9 cellular contexts compared by ENCODE assay signal in genomic region chr11:34154059-34154875, GRCh38. TPM values are rescaled to one million over a fixed set of nuclear protein-coding genes. Genes with fewer than 3 reads are reported as not detected.
A peak's percentile ranks its signal among the peaks of the same experiment; 100 is the strongest.
DNase-seq lines count a peak whose midpoint lies in the region; ATAC-seq and TF ChIP-seq lines count a peak whose summit lies in the region.
"Had no signal": no experiment of that assay in that cellular context is flagged by ENCODE, and none has a peak within 500 bp of the region (broad histone marks: within the 10 kb centered on the region; RNA-seq: fewer than 3 reads in every experiment).

No MANE protein-coding gene starts in this region.

- no peaks in the 10 kb centered on the region for H3K9me3 Mint-ChIP-seq in activated naive CD8-positive, alpha-beta T cell treated with anti-CD3 and anti-CD28 coated beads, Interleukin-2, amount 10 ng/mL, durations not matched to agents 7 days and 5 days
- no peaks in the 10 kb centered on the region for H3K9me3 Mint-ChIP-seq in activated naive CD8-positive, alpha-beta T cell treated with anti-CD3 and anti-CD28 coated beads, Interleukin-2, amount 50 U/mL, for 24 hours
- H3K9me3 Mint-ChIP-seq in activated B cell treated with CpG ODN at 0.5 μM for 24 hours: no peaks in the 10 kb centered on the region
- no peaks in the 10 kb centered on the region for H3K9me3 Mint-ChIP-seq in type B pancreatic cell
- no peaks in the 10 kb centered on the region for H3K9me3 Mint-ChIP-seq in activated naive CD4-positive, alpha-beta T cell treated with anti-CD3 and anti-CD28 coated beads, Interleukin-2, amount 50 U/mL, for 72 hours

- no peaks in the 10 kb centered on the region for H3K36me3 ChIP-seq in transverse colon

- no peaks in the 10 kb centered on the region for H3K27me3 Mint-ChIP-seq in activated naive CD8-positive, alpha-beta T cell treated with anti-CD3 and anti-CD28 coated beads, Interleukin-2, amount 10 ng/mL, durations not matched to agents 7 days and 5 days
- no peaks in the 10 kb centered on the region for H3K27me3 Mint-ChIP-seq in activated naive CD8-positive, alpha-beta T cell treated with anti-CD3 and anti-CD28 coated beads, Interleukin-2, amount 50 U/mL, for 24 hours
- H3K27me3 Mint-ChIP-seq in activated B cell treated with CpG ODN at 0.5 μM for 24 hours (no peaks in the 10 kb centered on the region), type B pancreatic cell (no peaks in the 10 kb centered on the region)

- H3K27ac Mint-ChIP-seq in activated naive CD8-positive, alpha-beta T cell treated with anti-CD3 and anti-CD28 coated beads, Interleukin-2, amount 10 ng/mL, durations not matched to agents 7 days and 5 days: peak overlapping the region; percentile 54
- no peak overlapping the region for H3K27ac Mint-ChIP-seq in activated naive CD8-positive, alpha-beta T cell treated with anti-CD3 and anti-CD28 coated beads, Interleukin-2, amount 50 U/mL, for 24 hours
- H3K27ac Mint-ChIP-seq in activated B cell treated with CpG ODN at 0.5 μM for 24 hours: peak overlapping the region; percentile 41
- H3K27ac Mint-ChIP-seq in type B pancreatic cell: no peak overlapping the region
- H3K27ac Mint-ChIP-seq in activated naive CD4-positive, alpha-beta T cell treated with anti-CD3 and anti-CD28 coated beads, Interleukin-2, amount 50 U/mL, for 72 hours: peak overlapping the region in 1 of 2 donors; percentile 2

- TF ChIP-seq CTCF in activated B cell treated with CpG ODN at 0.5 μM for 24 hours (IDR thresholded peaks at IDR 0.05) (no peak), transverse colon (IDR thresholded peaks at IDR 0.05) (no peak), type B pancreatic cell (conservative IDR thresholded peaks at IDR 0.05) (no peak)

- peaks cover 2% of the 10 kb centered on the region for H3K36me3 Mint-ChIP-seq in activated naive CD8-positive, alpha-beta T cell treated with anti-CD3 and anti-CD28 coated beads, Interleukin-2, amount 10 ng/mL, durations not matched to agents 7 days and 5 days
- peaks cover 8% of the 10 kb centered on the region for H3K36me3 Mint-ChIP-seq in activated naive CD8-positive, alpha-beta T cell treated with anti-CD3 and anti-CD28 coated beads, Interleukin-2, amount 50 U/mL, for 24 hours (ENCODE audit: low read depth)
- H3K36me3 Mint-ChIP-seq in activated B cell treated with CpG ODN at 0.5 μM for 24 hours (ENCODE audit: low read depth) (peaks cover 74% of the 10 kb centered on the region), type B pancreatic cell (peaks cover 5% of the 10 kb centered on the region)
- no peaks in the 10 kb centered on the region for H3K36me3 Mint-ChIP-seq in activated naive CD4-positive, alpha-beta T cell treated with anti-CD3 and anti-CD28 coated beads, Interleukin-2, amount 50 U/mL, for 72 hours

- peaks cover 0 to 16% (median 0%) of the 10 kb centered on the region in 4 donors for H3K4me1 ChIP-seq in transverse colon

- H3K4me1 Mint-ChIP-seq in activated naive CD8-positive, alpha-beta T cell treated with anti-CD3 and anti-CD28 coated beads, Interleukin-2, amount 10 ng/mL, durations not matched to agents 7 days and 5 days: peaks cover 14% of the 10 kb centered on the region
- peaks cover 23% of the 10 kb centered on the region for H3K4me1 Mint-ChIP-seq in activated naive CD8-positive, alpha-beta T cell treated with anti-CD3 and anti-CD28 coated beads, Interleukin-2, amount 50 U/mL, for 24 hours
- peaks cover 26% of the 10 kb centered on the region for H3K4me1 Mint-ChIP-seq in activated B cell treated with CpG ODN at 0.5 μM for 24 hours
- peaks cover 12% of the 10 kb centered on the region for H3K4me1 Mint-ChIP-seq in type B pancreatic cell (ENCODE audit: unreplicated experiment)

- peak overlapping the region in 1 of 4 donors; percentile 51 for H3K27ac ChIP-seq in transverse colon
- H3K27ac ChIP-seq: upper lobe of left lung had no signal

- intact Hi-C loops in activated B cell treated with CpG ODN at 0.5 μM for 24 hours (cut with micrococcal nuclease) (loop anchor here (1.0 kb wide), 1 partner anchor 205 kb away; no protein-coding TSS in a partner anchor), transverse colon (cut with DNase I; ENCODE audit: low total_unique reads) (no loop called here)

- no peaks in the 10 kb centered on the region for H3K9me3 ChIP-seq in transverse colon
- H3K9me3 ChIP-seq: upper lobe of left lung had no signal

- no peak overlapping the region for H3K4me3 Mint-ChIP-seq in activated naive CD8-positive, alpha-beta T cell treated with anti-CD3 and anti-CD28 coated beads, Interleukin-2, amount 10 ng/mL, durations not matched to agents 7 days and 5 days
- H3K4me3 Mint-ChIP-seq in activated naive CD8-positive, alpha-beta T cell treated with anti-CD3 and anti-CD28 coated beads, Interleukin-2, amount 50 U/mL, for 24 hours: no peak overlapping the region
- H3K4me3 Mint-ChIP-seq in activated B cell treated with CpG ODN at 0.5 μM for 24 hours (peak overlapping the region; percentile 19), type B pancreatic cell (no peak overlapping the region)

- H3K27me3 ChIP-seq in transverse colon: no peaks in the 10 kb centered on the region
- H3K27me3 ChIP-seq: upper lobe of left lung had no signal

- 75% methylated on average over 14 of the region's 16 CpGs; no CpG with 5 or more reads in 1 of the 2 donors for WGBS in transverse colon (ENCODE audit: low coverage in 1 of 2), 2 donors

- POLR2A ChIA-PET in activated naive CD8-positive, alpha-beta T cell treated with anti-CD3 and anti-CD28 coated beads, Interleukin-2, amount 10 ng/mL, durations not matched to agents 7 days and 5 days (lab: Charles Lee): interaction anchor here (0.5 kb wide), 1 partner anchor 33 kb away, joined by 4 read pairs; no protein-coding TSS in a partner anchor
- POLR2A ChIA-PET in activated B cell treated with CpG ODN at 0.5 μM for 24 hours (lab: Charles Lee): interaction anchor here (0.6 to 1.3 kb wide), 3 partner anchors 11 to 94 kb away, joined by 3 to 8 read pairs (median 3); no protein-coding TSS in a partner anchor

- CTCF ChIA-PET in activated B cell treated with CpG ODN at 0.5 μM for 24 hours (lab: Charles Lee): interaction anchor here (0.9 to 1.4 kb wide), 2 partner anchors 20 to 204 kb away, joined by 3 to 4 read pairs; partner anchors contain the start of gene ABTB2

- ATAC-seq in activated naive CD8-positive, alpha-beta T cell treated with anti-CD3 and anti-CD28 coated beads, Interleukin-2, amount 10 ng/mL, durations not matched to agents 7 days and 5 days (ENCODE audit: low read depth): no peak
- no peak for ATAC-seq in activated naive CD8-positive, alpha-beta T cell treated with anti-CD3 and anti-CD28 coated beads, Interleukin-2, amount 50 U/mL, for 24 hours
- ATAC-seq in HG03064 (IDR thresholded peaks at IDR 0.05; ENCODE audit: low read depth, unreplicated experiment) (peak; percentile 70), activated B cell treated with CpG ODN at 0.5 μM for 24 hours (ENCODE audit: low read depth) (peak; percentile 89)
- no peak for ATAC-seq in activated naive CD4-positive, alpha-beta T cell treated with anti-CD3 and anti-CD28 coated beads, Interleukin-2, amount 50 U/mL, for 72 hours

- in situ Hi-C loops in transverse colon (cut with MboI; ENCODE audit: low pct_ligation_motif_present in 1 of 4, low pct_unique_long_range_greater_than_20kb in 1 of 4, low sequenced_read_pairs in 3 of 4): loop anchor here in 3 of 4 donors (25.0 kb wide), 1 partner anchor 333 kb away; no protein-coding TSS in a partner anchor

- no peak for TF ChIP-seq POLR2A in transverse colon (IDR thresholded peaks at IDR 0.05)

- no peak for DNase-seq in activated naive CD8-positive, alpha-beta T cell treated with anti-CD3 and anti-CD28 coated beads, Interleukin-2, amount 10 ng/mL, durations not matched to agents 7 days and 5 days
- no peak for DNase-seq in activated naive CD8-positive, alpha-beta T cell treated with anti-CD3 and anti-CD28 coated beads, Interleukin-2, amount 50 U/mL, for 24 hours
- DNase-seq in activated B cell treated with CpG ODN at 0.5 μM for 24 hours (no peak), transverse colon (no peak), HCEC 1CT (no peak), type B pancreatic cell (ENCODE audit: extremely low spot score, unreplicated experiment) (no peak)
- DNase-seq in activated naive CD4-positive, alpha-beta T cell treated with anti-CD3 and anti-CD28 coated beads, Interleukin-2, amount 50 U/mL, for 72 hours (ENCODE audit: low spot score in 2 of 2): no peak

- no peak for TF ChIP-seq EP300 in transverse colon (IDR thresholded peaks at IDR 0.05; ENCODE audit: low read depth)

- H3K4me3 ChIP-seq in transverse colon: no peak overlapping the region
- H3K4me3 ChIP-seq: upper lobe of left lung had no signal

RNA-seq across cellular contexts. Expression of gene NAT10, which starts 48.8 kb away (rescaled TPM):
- total RNA-seq in activated naive CD8-positive, alpha-beta T cell treated with anti-CD3 and anti-CD28 coated beads, Interleukin-2, amount 10 ng/mL, durations not matched to agents 7 days and 5 days: 10 to 100 TPM; 72.7 to 76.3 TPM
- total RNA-seq in activated B cell treated with CpG ODN at 0.5 μM for 24 hours (107 and 120 TPM in 2 replicates), transverse colon (10 to 100 TPM; 16.0 to 40.6 (median 26.9) TPM), type B pancreatic cell (ENCODE audit: low replicate concordance) (46.9 and 63.5 TPM in 2 replicates)
- 100 to 1,000 TPM in 1 of 2 donors, 10 to 100 TPM in 1; 53.9 to 154 TPM for total RNA-seq in activated naive CD4-positive, alpha-beta T cell treated with anti-CD3 and anti-CD28 coated beads, Interleukin-2, amount 50 U/mL, for 72 hours

Comparison
In these comparisons a context has a peak if more than half of its experiments do, and no peak if none do; other contexts are left out.
1. H3K27ac Mint-ChIP-seq: peak in activated naive CD8-positive, alpha-beta T cell treated with anti-CD3 and anti-CD28 coated beads, Interleukin-2, amount 10 ng/mL, durations not matched to agents 7 days and 5 days (single experiment) and activated B cell treated with CpG ODN at 0.5 μM for 24 hours (single experiment); none in activated naive CD8-positive, alpha-beta T cell treated with anti-CD3 and anti-CD28 coated beads, Interleukin-2, amount 50 U/mL, for 24 hours (single experiment) and type B pancreatic cell (single experiment).
2. ATAC-seq: peak in HG03064 (single experiment) and activated B cell treated with CpG ODN at 0.5 μM for 24 hours (single experiment); none in activated naive CD8-positive, alpha-beta T cell treated with anti-CD3 and anti-CD28 coated beads, Interleukin-2, amount 10 ng/mL, durations not matched to agents 7 days and 5 days (single experiment), activated naive CD8-positive, alpha-beta T cell treated with anti-CD3 and anti-CD28 coated beads, Interleukin-2, amount 50 U/mL, for 24 hours (single experiment) and activated naive CD4-positive, alpha-beta T cell treated with anti-CD3 and anti-CD28 coated beads, Interleukin-2, amount 50 U/mL, for 72 hours (0 of 2).